In the genomic region with DNA sequence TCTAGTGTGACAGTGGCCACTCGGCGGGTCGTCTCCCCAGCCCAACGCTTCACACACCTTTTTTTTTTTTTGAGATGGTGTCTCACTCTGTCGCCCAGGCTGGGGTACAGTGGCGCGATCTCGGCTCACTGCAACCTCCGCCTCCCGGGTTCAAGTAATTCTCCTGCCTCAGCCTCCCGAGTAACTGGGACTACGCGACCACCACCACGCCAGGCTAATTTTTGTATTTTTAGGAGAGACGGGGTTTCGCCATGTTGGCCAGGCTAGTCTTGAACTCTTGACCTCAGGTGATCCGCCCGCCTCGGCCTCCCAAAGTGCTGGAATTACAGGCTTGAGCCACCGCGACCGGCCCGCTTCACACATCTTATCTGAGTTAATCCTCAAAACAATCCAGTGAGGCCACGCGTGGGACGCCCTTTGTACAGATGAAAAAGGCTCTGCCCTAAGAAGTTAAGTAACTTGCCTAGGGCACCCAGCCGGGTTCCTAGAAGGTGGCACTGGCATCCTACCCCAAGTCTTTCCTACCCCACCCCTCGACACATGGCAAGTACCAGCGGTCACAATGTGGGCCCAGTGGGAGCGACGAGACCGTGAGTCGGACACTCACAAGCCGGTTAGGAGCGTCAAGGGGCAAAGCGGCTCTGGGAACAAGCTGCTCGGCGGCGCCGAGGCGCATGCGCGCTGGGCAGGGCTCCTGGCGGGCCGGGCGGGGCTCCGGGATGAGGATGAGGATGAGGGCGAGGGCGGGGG, we compare ENCODE assay signal across 8 cellular contexts. TPM values are rescaled to one million over a fixed set of nuclear protein-coding genes. Genes with fewer than 3 reads are reported as not detected.
DNase-seq lines count a peak whose midpoint lies in the region; ATAC-seq and TF ChIP-seq lines count a peak whose summit lies in the region.
"Not testable (repeated sequence)": the region's sequence is repeated elsewhere in the genome, so short reads cannot be mapped to it uniquely, and the experiment has no call there.

No MANE protein-coding gene starts in this region.

- WGBS in SK-N-SH (ENCODE audit: low lambda C conversion rate): 64% methylated on average over 38 of the region's 49 CpGs

- not testable (repeated sequence) for H3K4me3 ChIP-seq in CD8-positive, alpha-beta T cell (ENCODE audit: low read depth, low read length); MG63
- peak overlapping the region; percentile 29 to 47; a peak in 2 of 4 replicates for H3K4me3 ChIP-seq in SK-N-SH (ENCODE audit: low read depth in 2 of 2, low read length in 1 of 2)

- H2AFZ ChIP-seq in SK-N-SH (ENCODE audit: low read depth): peak overlapping the region; percentile 61; the same call in 1 of the 2 replicates

- TF ChIP-seq EP300 in SK-N-SH (IDR thresholded peaks at IDR 0.05; ENCODE audit: borderline replicate concordance in 1 of 2, low read depth in 1 of 2, low read length in 1 of 2): not testable (repeated sequence)

- not testable (repeated sequence) for H3K9ac ChIP-seq in SK-N-SH

- not testable (repeated sequence) for H3K27ac ChIP-seq in CD8-positive, alpha-beta T cell (ENCODE audit: low read depth, low read length); SK-N-SH (ENCODE audit: low read depth in 2 of 2, low read length in 1 of 2)

- H3K9me2 ChIP-seq in SK-N-SH: not testable (repeated sequence)

- peak overlapping the region; percentile 71 for H3K4me3 Mint-ChIP-seq in CD8-positive, alpha-beta T cell

- DNase-seq in CD8-positive, alpha-beta T cell: not testable (repeated sequence)
- DNase-seq in MG63 (peak; percentile 37), SK-N-SH (peak; percentile 86), epidermal melanocyte (ENCODE audit: insufficient read length, low spot score) (peak; percentile 76), iPS-NIHi11 (ENCODE audit: low spot score) (peak; percentile 89), nucleus accumbens (lab: John Stamatoyannopoulos, UW) (peak in 44 of 56 donors; percentile 20 to 77 (median 45)), superior temporal gyrus (ENCODE audit: extremely low spot score) (peak; percentile 53)
- peak; percentile 67 to 72 for DNase-seq in activated naive CD4-positive, alpha-beta T cell treated with anti-CD3 and anti-CD28 coated beads, Interleukin-2, amount 50 U/mL, for 72 hours (ENCODE audit: low spot score in 2 of 2)

- peaks cover 33% of the 10 kb centered on the region for H3K4me1 ChIP-seq in CD8-positive, alpha-beta T cell (ENCODE audit: insufficient read depth, low read length)
- H3K4me1 ChIP-seq in SK-N-SH (ENCODE audit: control insufficient read depth in 1 of 2, insufficient read depth in 2 of 2, low read depth in 1 of 2, low read length in 1 of 2): peaks cover 9 to 20% of the 10 kb centered on the region in 2 experiments; a peak in 2 of 4 replicates

- peaks cover 25% of the 10 kb centered on the region for H3F3A ChIP-seq in SK-N-SH (replicated peaks; ENCODE audit: insufficient read depth)

- intact Hi-C loops in CD8-positive, alpha-beta T cell (cut with DNase I, micrococcal nuclease): not testable (repeated sequence)

- not testable (repeated sequence) for TF ChIP-seq CTCF in CD8-positive, alpha-beta T cell (IDR thresholded peaks at IDR 0.05); SK-N-SH (IDR thresholded peaks at IDR 0.05)

- not testable (repeated sequence) for H3K27me3 Mint-ChIP-seq in CD8-positive, alpha-beta T cell (ENCODE audit: low read depth)

- not testable (repeated sequence) for H3K9me3 ChIP-seq in CD8-positive, alpha-beta T cell (ENCODE audit: low read length); MG63; SK-N-SH

- H3K27me3 ChIP-seq in CD8-positive, alpha-beta T cell (ENCODE audit: insufficient read depth, low read length); MG63; SK-N-SH (ENCODE audit: insufficient read depth): not testable (repeated sequence)

- CTCF ChIA-PET in CD8-positive, alpha-beta T cell (lab: Charles Lee): interaction anchor here (0.8 to 4.9 kb wide), 17 partner anchors 8 to 136 kb away, joined by 3 to 144 read pairs (median 11); a partner anchor contains a TSS
- CTCF ChIA-PET in SK-N-SH (lab: Yijun Ruan, JAX): interaction anchor here (0.6 to 10.0 kb wide), 39 partner anchors 9 to 251 kb away, joined by 3 to 274 read pairs (median 6); a partner anchor contains a TSS

- peaks cover 43% of the 10 kb centered on the region for H3K4me1 Mint-ChIP-seq in CD8-positive, alpha-beta T cell (ENCODE audit: low read depth)

- peak overlapping the region; percentile 60 for H3K4me2 ChIP-seq in SK-N-SH

- POLR2A ChIA-PET in CD8-positive, alpha-beta T cell (lab: Charles Lee): interaction anchor here (0.8 to 4.9 kb wide), 3 partner anchors 21 to 57 kb away, joined by 3 to 37 read pairs (median 15); a partner anchor contains a TSS
- POLR2A ChIA-PET in SK-N-SH (lab: Yijun Ruan, JAX): interaction anchor here (0.6 to 3.2 kb wide), 3 partner anchors 10 to 57 kb away, joined by 3 to 19 read pairs (median 3); a partner anchor contains a TSS

- not testable (repeated sequence) for H3K9me3 Mint-ChIP-seq in CD8-positive, alpha-beta T cell; activated naive CD4-positive, alpha-beta T cell treated with anti-CD3 and anti-CD28 coated beads, Interleukin-2, amount 50 U/mL, for 72 hours

- peaks cover 11% of the 10 kb centered on the region for H3K36me3 ChIP-seq in CD8-positive, alpha-beta T cell (ENCODE audit: insufficient read depth, low read length)
- H3K36me3 ChIP-seq in MG63: not testable (repeated sequence)
- H3K36me3 ChIP-seq in SK-N-SH (replicated peaks in 1 of 2; ENCODE audit: control insufficient read depth in 1 of 2, insufficient read depth in 2 of 2, low read length in 1 of 2): peaks cover 11 to 14% of the 10 kb centered on the region in 2 experiments

- TF ChIP-seq RAD21 in SK-N-SH (IDR thresholded peaks at IDR 0.05; ENCODE audit: low read length): not testable (repeated sequence)

- not testable (repeated sequence) for H3K79me2 ChIP-seq in SK-N-SH (ENCODE audit: insufficient read depth)

- H3K27ac Mint-ChIP-seq in CD8-positive, alpha-beta T cell: not testable (repeated sequence)
- peak overlapping the region in 1 of 2 donors; percentile 77 for H3K27ac Mint-ChIP-seq in activated naive CD4-positive, alpha-beta T cell treated with anti-CD3 and anti-CD28 coated beads, Interleukin-2, amount 50 U/mL, for 72 hours

- peaks cover 15% of the 10 kb centered on the region for H3K36me3 Mint-ChIP-seq in CD8-positive, alpha-beta T cell
- H3K36me3 Mint-ChIP-seq in activated naive CD4-positive, alpha-beta T cell treated with anti-CD3 and anti-CD28 coated beads, Interleukin-2, amount 50 U/mL, for 72 hours: peaks cover 5 to 11% of the 10 kb centered on the region in 2 donors

- not testable (repeated sequence) for ATAC-seq in CD8-positive, alpha-beta T cell
- ATAC-seq in activated naive CD4-positive, alpha-beta T cell treated with anti-CD3 and anti-CD28 coated beads, Interleukin-2, amount 50 U/mL, for 72 hours: peak in 1 of 2 donors; percentile 12

- not testable (repeated sequence) for H4K20me1 ChIP-seq in SK-N-SH (ENCODE audit: insufficient read depth)

TF ChIP-seq in SK-N-SH, 30 proteins besides CTCF, POLR2A, EP300 and RAD21:
- TF ChIP-seq NRF1 (IDR thresholded peaks at IDR 0.05; ENCODE audit: low read depth, low read length) (peak; percentile 63), POLR2AphosphoS5 (IDR thresholded peaks at IDR 0.05; ENCODE audit: low read depth, low read length) (peak; percentile 32; the same call in 1 of the 2 replicates)
TF ChIP-seq in SK-N-SH: peak in this region for 2; not testable (repeated sequence) for 28.

RNA-seq across cellular contexts. Expression of a gene that starts 5.2 kb away (rescaled TPM):
- total RNA-seq in CD8-positive, alpha-beta T cell: 100 to 1,000 TPM; 356 to 371 TPM
- total RNA-seq in MG63 (2014; rRNA removed; shearing (Covaris generic); ENCODE audit: low replicate concordance): 24.2 and 31.8 TPM in 2 replicates
- polyA plus RNA-seq in SK-N-SH (2012; rRNA removed): 44.6 and 48.5 TPM in 2 replicates
- polyA plus RNA-seq in SK-N-SH (2012; cell fraction: cytosol; rRNA removed): 19.5 and 33.5 TPM in 2 replicates
- 106 and 118 TPM in 2 replicates for polyA plus RNA-seq in SK-N-SH (2012; cell fraction: nucleus; rRNA removed)
- 100 to 1,000 TPM; 289 to 376 TPM for total RNA-seq in activated naive CD4-positive, alpha-beta T cell treated with anti-CD3 and anti-CD28 coated beads, Interleukin-2, amount 50 U/mL, for 72 hours

RNA-seq across cellular contexts. Expression of a gene that starts 28.0 kb away (rescaled TPM):
- total RNA-seq in CD8-positive, alpha-beta T cell: 100 to 1,000 TPM; 152 TPM
- 17.2 and 25.8 TPM in 2 replicates for total RNA-seq in MG63 (2014; rRNA removed; shearing (Covaris generic); ENCODE audit: low replicate concordance)
- polyA plus RNA-seq in SK-N-SH (2012; rRNA removed): 50.2 and 51.4 TPM in 2 replicates
- polyA plus RNA-seq in SK-N-SH (2012; cell fraction: cytosol; rRNA removed): 17.8 and 26.1 TPM in 2 replicates
- 163 and 206 TPM in 2 replicates for polyA plus RNA-seq in SK-N-SH (2012; cell fraction: nucleus; rRNA removed)
- total RNA-seq in activated naive CD4-positive, alpha-beta T cell treated with anti-CD3 and anti-CD28 coated beads, Interleukin-2, amount 50 U/mL, for 72 hours: 100 to 1,000 TPM in 1 of 2 donors, 10 to 100 TPM in 1; 76.0 to 213 TPM

RNA-seq across cellular contexts. Expression of a gene that starts 42.3 kb away (rescaled TPM):
- 1 to 10 TPM; 5.9 to 9.9 TPM for total RNA-seq in CD8-positive, alpha-beta T cell
- 3.8 and 5.1 TPM in 2 replicates for total RNA-seq in MG63 (2014; rRNA removed; shearing (Covaris generic); ENCODE audit: low replicate concordance)
- polyA plus RNA-seq in SK-N-SH (2012; rRNA removed): 13.5 and 17.1 TPM in 2 replicates
- 4.0 and 7.0 TPM in 2 replicates for polyA plus RNA-seq in SK-N-SH (2012; cell fraction: cytosol; rRNA removed)
- 73.4 and 77.8 TPM in 2 replicates for polyA plus RNA-seq in SK-N-SH (2012; cell fraction: nucleus; rRNA removed)
- total RNA-seq in activated naive CD4-positive, alpha-beta T cell treated with anti-CD3 and anti-CD28 coated beads, Interleukin-2, amount 50 U/mL, for 72 hours: 10 to 100 TPM; 11.6 to 16.5 TPM
